Comparison of ENCODE assay signal across 7 cellular contexts in genomic region chr12:116539905-116540482, GRCh38. TPM values are rescaled to one million over a fixed set of nuclear protein-coding genes. Genes with fewer than 3 reads are reported as not detected.
DNase-seq lines count a peak whose midpoint lies in the region; ATAC-seq and TF ChIP-seq lines count a peak whose summit lies in the region.

No MANE protein-coding gene starts in this region.

- intact Hi-C loops in activated B cell treated with CpG ODN at 0.5 μM for 24 hours (cut with micrococcal nuclease) = loop anchor here (5.0 kb wide), 2 partner anchors 137 to 203 kb away; no protein-coding TSS in a partner anchor

- H3K27me3 Mint-ChIP-seq in activated B cell treated with CpG ODN at 0.5 μM for 24 hours = no peaks in the 10 kb centered on the region

- CTCF ChIA-PET in activated B cell treated with CpG ODN at 0.5 μM for 24 hours (lab: Charles Lee) (no interaction called here), HEK293T (lab: Yijun Ruan, JAX) (no interaction called here)

- H3K4me1 ChIP-seq in iPS-18a (ENCODE audit: control insufficient read depth, low read depth, low read length) = peaks cover 24% of the 10 kb centered on the region

- H3K4me3 Mint-ChIP-seq in activated B cell treated with CpG ODN at 0.5 μM for 24 hours = no peak overlapping the region

- H3K9ac ChIP-seq in iPS-18a (ENCODE audit: low read length) = peak overlapping the region; percentile 3

- peak overlapping the region; percentile 19 for H3K27ac Mint-ChIP-seq in activated B cell treated with CpG ODN at 0.5 μM for 24 hours

- H3K4me1 Mint-ChIP-seq in activated B cell treated with CpG ODN at 0.5 μM for 24 hours = peaks cover 52% of the 10 kb centered on the region

- peak overlapping the region; percentile 34 for H3K27ac ChIP-seq in iPS-18a (ENCODE audit: low read length)
- no peak overlapping the region for H3K27ac ChIP-seq in substantia nigra (ENCODE audit: low read depth, low read length, poor library complexity, severe bottlenecking)

- no peaks in the 10 kb centered on the region for H3K36me3 ChIP-seq in iPS-18a (ENCODE audit: control insufficient read depth, low read depth, low read length)

- no peaks in the 10 kb centered on the region for H3K36me3 Mint-ChIP-seq in activated B cell treated with CpG ODN at 0.5 μM for 24 hours (ENCODE audit: low read depth)

- H3K27me3 ChIP-seq in iPS-18a (ENCODE audit: control insufficient read depth, insufficient read depth, low read length) = no peaks in the 10 kb centered on the region

- no peak for TF ChIP-seq CTCF in activated B cell treated with CpG ODN at 0.5 μM for 24 hours (IDR thresholded peaks at IDR 0.05)

- ATAC-seq in activated B cell treated with CpG ODN at 0.5 μM for 24 hours (ENCODE audit: low read depth) (no peak), GM18858 (IDR thresholded peaks at IDR 0.05; ENCODE audit: unreplicated experiment) (no peak)

- DNase-seq in M059J (ENCODE audit: low read depth) (peak; percentile 70), activated B cell treated with CpG ODN at 0.5 μM for 24 hours (no peak), substantia nigra (lab: John Stamatoyannopoulos, UW) (peak in 36 of 49 donors; percentile 4 to 80 (median 30)), HEK293T (ENCODE audit: extremely low spot score) (no peak), NCI-H2081 treated with DMSO at 0.1 percent for 48 hours (lab: John Stamatoyannopoulos, UW) (no peak)

- no peaks in the 10 kb centered on the region for H3K9me3 ChIP-seq in iPS-18a (ENCODE audit: control insufficient read depth, low read depth, low read length)

- H3K9me3 Mint-ChIP-seq in activated B cell treated with CpG ODN at 0.5 μM for 24 hours = peaks cover 2% of the 10 kb centered on the region

- peak overlapping the region; percentile 32 for H3K4me3 ChIP-seq in iPS-18a (ENCODE audit: low read length)

- POLR2A ChIA-PET in activated B cell treated with CpG ODN at 0.5 μM for 24 hours (lab: Charles Lee) = interaction anchor here (0.8 to 8.2 kb wide), 3 partner anchors 9 to 20 kb away, joined by 5 to 124 read pairs (median 6); partner anchors contain the start of gene MAP1LC3B2
- POLR2A ChIA-PET in HEK293T (lab: Yijun Ruan, JAX) = interaction anchor here (0.7 to 0.9 kb wide), 2 partner anchors 8 to 15 kb away, joined by 3 to 4 read pairs; no protein-coding TSS in a partner anchor

TF ChIP-seq in HEK293T, 16 proteins besides CTCF, POLR2A, EP300 and RAD21:
- TF ChIP-seq TARDBP (IDR thresholded peaks at IDR 0.05) = no peak
- no peak for TF ChIP-seq HDGF (IDR thresholded peaks at IDR 0.05; ENCODE audit: borderline replicate concordance)
- no peak for TF ChIP-seq L3MBTL2 (conservative IDR thresholded peaks at IDR 0.05)
- no peak for TF ChIP-seq FOXM1 (IDR thresholded peaks at IDR 0.05; ENCODE audit: borderline replicate concordance)
- no peak for TF ChIP-seq SP1 (IDR thresholded peaks at IDR 0.05)

RNA-seq across cellular contexts. Expression of gene MAP1LC3B2, which starts 19.2 kb away (rescaled TPM):
- 0.67 TPM in 1 of 2 replicates, not detected in the other for total RNA-seq in M059J (2014; rRNA removed; shearing (Covaris generic))
- total RNA-seq in activated B cell treated with CpG ODN at 0.5 μM for 24 hours = 1.0 and 1.9 TPM in 2 replicates

Comparison
In these comparisons a context has a peak if more than half of its experiments do, and no peak if none do; other contexts are left out.
1. DNase-seq: peak in M059J (single experiment) and substantia nigra (36 of 49); none in activated B cell treated with CpG ODN at 0.5 μM for 24 hours (single experiment), HEK293T (single experiment) and NCI-H2081 treated with DMSO at 0.1 percent for 48 hours (single experiment).